9 cellular contexts compared by ENCODE assay signal in the genomic region with DNA sequence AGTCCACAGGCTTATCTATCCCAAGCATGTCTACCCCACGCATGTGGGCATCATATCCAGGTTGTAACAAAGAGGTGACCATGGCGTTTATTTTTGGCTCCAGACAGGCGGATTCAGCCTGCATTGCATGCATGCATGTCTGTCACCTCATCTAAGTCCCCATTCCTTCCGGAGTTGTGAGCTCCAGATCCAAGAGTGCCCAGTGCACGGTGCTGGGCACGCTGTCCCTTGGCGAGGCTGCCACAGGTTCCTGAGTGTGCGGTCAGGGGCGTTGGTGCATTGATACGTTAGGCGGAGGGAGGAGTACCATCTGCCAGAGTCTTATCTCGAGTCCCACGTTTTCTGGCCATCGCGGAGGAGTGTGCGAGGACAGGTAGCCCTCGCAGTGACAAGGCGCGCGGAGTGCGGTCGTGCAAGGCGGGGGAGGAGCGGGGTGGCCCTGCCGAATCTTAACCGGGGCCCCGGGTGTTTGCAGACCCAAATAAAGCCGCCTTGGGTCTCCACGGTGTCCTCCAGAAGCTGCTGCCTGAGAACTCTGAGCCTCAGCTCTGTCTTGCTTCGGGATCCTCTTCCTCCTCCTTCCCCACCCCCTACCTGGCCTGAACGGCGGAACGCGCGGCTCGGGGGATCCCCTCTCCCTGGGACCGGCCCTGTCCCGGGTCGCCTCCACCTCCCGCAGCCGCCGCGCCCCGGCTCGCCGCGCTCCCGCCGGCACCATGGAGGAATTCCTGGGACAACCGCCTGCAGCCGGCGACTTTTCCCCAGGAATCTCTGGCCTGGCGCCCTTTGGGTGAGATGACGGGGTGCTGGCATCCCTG. TPM values are rescaled to one million over a fixed set of nuclear protein-coding genes. Genes with fewer than 3 reads are reported as not detected.
DNase-seq lines count a peak whose midpoint lies in the region; ATAC-seq and TF ChIP-seq lines count a peak whose summit lies in the region.
"Had no signal": no experiment of that assay in that cellular context is flagged by ENCODE, and none has a peak within 500 bp of the region (broad histone marks: within the 10 kb centered on the region; RNA-seq: fewer than 3 reads in every experiment).

No MANE protein-coding gene starts in this region.

- H3K4me1 ChIP-seq in HUES64 (ENCODE audit: insufficient read depth, low read length), result 0 out of 2 replicates have a peak, but pooled peaks cover 7% of the 10 kb centered on the region

- DNase-seq in epithelial cell of esophagus (ENCODE audit: low read depth) (no peak), retinal pigment epithelial cell (ENCODE audit: low read depth) (no peak), EL (no peak)
- no peak for DNase-seq in stimulated activated CD4-positive, alpha-beta T cell treated with anti-CD3 and anti-CD28 coated beads, Interleukin-12 subunit alpha, Interleukin-12 subunit beta, amount 100 ng/mL, for 4 hours

- WGBS in HUES64, result 2% methylated on average over 54 of the region's 54 CpGs

- H3K27ac ChIP-seq in HUES64 (ENCODE audit: low read depth, low read length), result no peak overlapping the region
- H3K27ac ChIP-seq: epithelial cell of prostate had no signal

- TF ChIP-seq CTCF in epithelial cell of esophagus (IDR thresholded peaks at IDR 0.05; ENCODE audit: insufficient read depth, low read depth, low read length, missing control alignments) (no peak), retinal pigment epithelial cell (conservative IDR thresholded peaks at IDR 0.05; ENCODE audit: low read depth, low read length) (no peak)

- H3K9ac ChIP-seq in HUES64 (ENCODE audit: low read depth, low read length), result no peak overlapping the region; the same call in 1 of the 2 replicates

- H3K27me3 ChIP-seq in HUES64 (ENCODE audit: insufficient read depth, low read length), result peaks cover 61% of the 10 kb centered on the region

- peak; percentile 21 for ATAC-seq in GM18868 (IDR thresholded peaks at IDR 0.05; ENCODE audit: unreplicated experiment)
- ATAC-seq in HG03469 (IDR thresholded peaks at IDR 0.05; ENCODE audit: unreplicated experiment), result no peak
- ATAC-seq in GM19455 (IDR thresholded peaks at IDR 0.05; ENCODE audit: unreplicated experiment), result no peak

- H3K4me3 ChIP-seq in HUES64 (ENCODE audit: low read length) (peak overlapping the region; percentile 71), epithelial cell of esophagus (ENCODE audit: low read length) (peak overlapping the region; percentile 32), retinal pigment epithelial cell (ENCODE audit: low read length) (peak overlapping the region; percentile 70)

- H3K36me3 ChIP-seq in HUES64 (ENCODE audit: insufficient read depth, low read length), result no peaks in the 10 kb centered on the region

- H3K9me3 ChIP-seq in HUES64 (ENCODE audit: insufficient read depth, low read depth, low read length), result no peaks in the 10 kb centered on the region

RNA-seq across cellular contexts. Expression of gene GALNTL6, which starts 0.6 kb away (rescaled TPM):
- not detected for polyA plus RNA-seq in HUES64 (2013, experiment 1 of 2)
- not detected for polyA plus RNA-seq in HUES64 (2013, experiment 2 of 2)
